ENCODE assay signal across 8 cellular contexts in genomic region chr9:6703898-6704639, GRCh38. TPM values are rescaled to one million over a fixed set of nuclear protein-coding genes. Genes with fewer than 3 reads are reported as not detected.
DNase-seq lines count a peak whose midpoint lies in the region; ATAC-seq and TF ChIP-seq lines count a peak whose summit lies in the region.

No MANE protein-coding gene starts in this region.

- H3K27ac Mint-ChIP-seq in activated T-helper 2 cell treated with anti-CD3 and anti-CD28 coated beads, Interferon-gamma antibody, Interleukin-2, Interleukin-4, amounts not matched to agents 10 μg/mL and 5 μg/mL and 100 μg/mL, durations not matched to agents 14 hours and 24 hours and 36 hours = peak overlapping the region; percentile 91

- TF ChIP-seq EP300 in suprapubic skin (IDR thresholded peaks at IDR 0.05) = no peak

- TF ChIP-seq POLR2A in Peyer's patch (IDR thresholded peaks at IDR 0.05) (peak; percentile 34 to 72), suprapubic skin (IDR thresholded peaks at IDR 0.05) (no peak)

- H3K4me1 ChIP-seq in Peyer's patch (no peaks in the 10 kb centered on the region), foreskin keratinocyte (no peaks in the 10 kb centered on the region), neuronal stem cell (ENCODE audit: control insufficient read depth in 2 of 2, insufficient read depth in 1 of 2, low read depth in 1 of 2, low read length in 2 of 2) (no peaks in the 10 kb centered on the region), suprapubic skin (no peaks in the 10 kb centered on the region)

- ATAC-seq in GM21390 (IDR thresholded peaks at IDR 0.05; ENCODE audit: unreplicated experiment) (peak; percentile 84), foreskin keratinocyte (peak; percentile 87)

- H2AFZ ChIP-seq in neuronal stem cell (ENCODE audit: low read length) = peak overlapping the region; percentile 98

- peak overlapping the region; percentile 91 for H3K9ac ChIP-seq in neuronal stem cell (ENCODE audit: low read depth, low read length, poor library complexity)

- H3K4ac ChIP-seq in neuronal stem cell (ENCODE audit: low read length) = no peak overlapping the region

- peaks cover 5% of the 10 kb centered on the region for H3K9me3 Mint-ChIP-seq in activated T-helper 2 cell treated with anti-CD3 and anti-CD28 coated beads, Interferon-gamma antibody, Interleukin-2, Interleukin-4, amounts not matched to agents 10 μg/mL and 5 μg/mL and 100 μg/mL, durations not matched to agents 14 hours and 24 hours and 36 hours

- H3K27me3 ChIP-seq in Peyer's patch (no peaks in the 10 kb centered on the region), foreskin keratinocyte (no peaks in the 10 kb centered on the region), neuronal stem cell (ENCODE audit: control insufficient read depth in 3 of 3, insufficient read depth in 3 of 3, low read depth in 1 of 3, low read length in 3 of 3) (no peaks in the 10 kb centered on the region), suprapubic skin (no peaks in the 10 kb centered on the region)

- H4K91ac ChIP-seq in neuronal stem cell (ENCODE audit: low read depth, low read length, poor library complexity) = no peak overlapping the region

- H3K36me3 Mint-ChIP-seq in activated T-helper 2 cell treated with anti-CD3 and anti-CD28 coated beads, Interferon-gamma antibody, Interleukin-2, Interleukin-4, amounts not matched to agents 10 μg/mL and 5 μg/mL and 100 μg/mL, durations not matched to agents 14 hours and 24 hours and 36 hours (ENCODE audit: low read depth) = peaks cover 2% of the 10 kb centered on the region

- WGBS in neuronal stem cell (ENCODE audit: extremely low coverage in 2 of 2, insufficient read length in 2 of 2, insufficient replicate concordance in 1 of 2), 2 donors = no CpG with 5 or more reads among the region's 57 CpGs
- WGBS in suprapubic skin = 0% methylated on average over 19 of the region's 57 CpGs

- H3K4me3 ChIP-seq in Peyer's patch (peak overlapping the region; percentile 60 to 75 (median 67)), neuronal stem cell (ENCODE audit: low read length in 2 of 2) (peak overlapping the region; percentile 72 to 88), suprapubic skin (peak overlapping the region; percentile 58)

- H2BK15ac ChIP-seq in neuronal stem cell (ENCODE audit: low read length) = no peak overlapping the region

- peak overlapping the region; percentile 91 for H3K4me3 Mint-ChIP-seq in activated T-helper 2 cell treated with anti-CD3 and anti-CD28 coated beads, Interferon-gamma antibody, Interleukin-2, Interleukin-4, amounts not matched to agents 10 μg/mL and 5 μg/mL and 100 μg/mL, durations not matched to agents 14 hours and 24 hours and 36 hours (ENCODE audit: low read depth)

- H3K14ac ChIP-seq in neuronal stem cell (ENCODE audit: low read length) = no peak overlapping the region

- TF ChIP-seq CTCF in Peyer's patch (IDR thresholded peaks at IDR 0.05) = peak in 1 of 6 experiments; percentile 5
- TF ChIP-seq CTCF in foreskin keratinocyte (conservative IDR thresholded peaks at IDR 0.05) = no peak
- TF ChIP-seq CTCF in suprapubic skin (IDR thresholded peaks at IDR 0.05) = no peak

- DNase-seq in COLO668 (lab: John Stamatoyannopoulos, UW; ENCODE audit: unreplicated experiment) (peak; percentile 77), HuH-7.5 (ENCODE audit: low spot score) (peak; percentile 68), Peyer's patch (peak; percentile 80 to 96 (median 90)), foreskin keratinocyte (peak; percentile 47 to 51), neuronal stem cell (ENCODE audit: low spot score) (peak; percentile 81), suprapubic skin (ENCODE audit: low spot score in 2 of 2) (peak; percentile 82 to 88)
- DNase-seq in activated T-helper 2 cell treated with anti-CD3 and anti-CD28 coated beads, Interferon-gamma antibody, Interleukin-2, Interleukin-4, amounts not matched to agents 10 μg/mL and 5 μg/mL and 100 μg/mL, durations not matched to agents 14 hours and 24 hours and 36 hours (ENCODE audit: low spot score) = peak; percentile 82

- peak overlapping the region; percentile 94 for H3K23ac ChIP-seq in neuronal stem cell (ENCODE audit: low read depth, low read length, poor library complexity)

- no peaks in the 10 kb centered on the region for H3K79me1 ChIP-seq in neuronal stem cell (ENCODE audit: low read depth, low read length)

- no peak overlapping the region for H2AK5ac ChIP-seq in neuronal stem cell (ENCODE audit: low read depth, low read length)

- no peaks in the 10 kb centered on the region for H3K9me3 ChIP-seq in Peyer's patch
- H3K9me3 ChIP-seq in neuronal stem cell (replicated peaks in 1 of 2; ENCODE audit: control insufficient read depth in 2 of 2, insufficient read depth in 1 of 2, low read depth in 1 of 2, low read length in 2 of 2) = peaks cover 0 to 2% of the 10 kb centered on the region in 2 donors
- H3K9me3 ChIP-seq in suprapubic skin = no peaks in the 10 kb centered on the region

- H3K27me3 Mint-ChIP-seq in activated T-helper 2 cell treated with anti-CD3 and anti-CD28 coated beads, Interferon-gamma antibody, Interleukin-2, Interleukin-4, amounts not matched to agents 10 μg/mL and 5 μg/mL and 100 μg/mL, durations not matched to agents 14 hours and 24 hours and 36 hours (ENCODE audit: low read depth) = peaks cover 2% of the 10 kb centered on the region

- peak overlapping the region; percentile 98 for H3K18ac ChIP-seq in neuronal stem cell (ENCODE audit: low read length)

- H3K36me3 ChIP-seq in Peyer's patch = no peaks in the 10 kb centered on the region
- no peaks in the 10 kb centered on the region for H3K36me3 ChIP-seq in neuronal stem cell (replicated peaks in 1 of 2; ENCODE audit: control insufficient read depth in 2 of 2, insufficient read depth in 2 of 2, low read length in 2 of 2)
- no peaks in the 10 kb centered on the region for H3K36me3 ChIP-seq in suprapubic skin

- H3K4me2 ChIP-seq in neuronal stem cell (ENCODE audit: insufficient read depth, low read length, poor library complexity, severe bottlenecking) = peak overlapping the region; percentile 95

- no peak overlapping the region for H4K8ac ChIP-seq in neuronal stem cell (ENCODE audit: low read depth, low read length)

- H3K27ac ChIP-seq in Peyer's patch (peak overlapping the region; percentile 79 to 92 (median 84)), foreskin keratinocyte (peak overlapping the region; percentile 75), neuronal stem cell (replicated peaks; ENCODE audit: low read length) (peak overlapping the region; percentile 31), suprapubic skin (peak overlapping the region; percentile 18)

- H2BK120ac ChIP-seq in neuronal stem cell (ENCODE audit: low read depth, low read length) = no peak overlapping the region

- no peak overlapping the region for H2BK12ac ChIP-seq in neuronal stem cell (ENCODE audit: low read length)

- H3K4me1 Mint-ChIP-seq in activated T-helper 2 cell treated with anti-CD3 and anti-CD28 coated beads, Interferon-gamma antibody, Interleukin-2, Interleukin-4, amounts not matched to agents 10 μg/mL and 5 μg/mL and 100 μg/mL, durations not matched to agents 14 hours and 24 hours and 36 hours (ENCODE audit: low read depth) = peaks cover 20% of the 10 kb centered on the region

- intact Hi-C loops in activated T-helper 2 cell treated with anti-CD3 and anti-CD28 coated beads, Interferon-gamma antibody, Interleukin-2, Interleukin-4, amounts not matched to agents 10 μg/mL and 5 μg/mL and 100 μg/mL, durations not matched to agents 14 hours and 24 hours and 36 hours (cut with micrococcal nuclease) = loop anchor here (1.0 to 2.0 kb wide), 4 partner anchors 12 to 291 kb away; partner anchors contain the start of genes KDM4C and UHRF2

- H2BK5ac ChIP-seq in neuronal stem cell (ENCODE audit: low read length) = no peak overlapping the region

RNA-seq across cellular contexts. Expression of gene KDM4C, which starts 53.7 kb away (rescaled TPM):
- total RNA-seq in Peyer's patch (100 to 1,000 TPM in 3 of 4 donors, 10 to 100 TPM in 1; 90.7 to 125 (median 107) TPM), foreskin keratinocyte (12.1 and 12.2 TPM in 2 replicates), suprapubic skin (100 to 1,000 TPM in 1 of 4 donors, 10 to 100 TPM in 3; 39.0 to 113 (median 43.9) TPM)
- total RNA-seq in activated T-helper 2 cell treated with anti-CD3 and anti-CD28 coated beads, Interferon-gamma antibody, Interleukin-2, Interleukin-4, amounts not matched to agents 10 μg/mL and 5 μg/mL and 100 μg/mL, durations not matched to agents 14 hours and 24 hours and 36 hours = 36.0 and 38.4 TPM in 2 replicates
- polyA plus RNA-seq in foreskin keratinocyte = 3.0 and 3.2 TPM in 2 replicates
- polyA plus RNA-seq in neuronal stem cell (2013, experiment 1 of 2) = 3.1 TPM
- polyA plus RNA-seq in neuronal stem cell (2013, experiment 2 of 2) = 3.4 TPM

RNA-seq across cellular contexts. Expression of gene GLDC, which starts 58.5 kb away (rescaled TPM):
- total RNA-seq in Peyer's patch (1 to 10 TPM in 1 of 4 donors, under 1 TPM in 1, not detected in 2; 0.27 to 2.5 TPM), foreskin keratinocyte (0.99 and 1.3 TPM in 2 replicates), suprapubic skin (1 to 10 TPM; 2.4 to 7.4 (median 4.8) TPM)
- 1.0 and 1.4 TPM in 2 replicates for total RNA-seq in activated T-helper 2 cell treated with anti-CD3 and anti-CD28 coated beads, Interferon-gamma antibody, Interleukin-2, Interleukin-4, amounts not matched to agents 10 μg/mL and 5 μg/mL and 100 μg/mL, durations not matched to agents 14 hours and 24 hours and 36 hours
- 0.90 and 0.95 TPM in 2 replicates for polyA plus RNA-seq in foreskin keratinocyte
- 46.6 TPM for polyA plus RNA-seq in neuronal stem cell (2013, experiment 1 of 2)
- 46.6 TPM for polyA plus RNA-seq in neuronal stem cell (2013, experiment 2 of 2)

Comparison
In these comparisons a context has a peak if more than half of its experiments do, and no peak if none do; other contexts are left out.
1. Peak in every context shown above with its lines: DNase-seq, ATAC-seq, H3K4me3 ChIP-seq and H3K27ac ChIP-seq.
2. H3K27ac ChIP-seq: peak in every context shown above with its lines; median percentile 84 in Peyer's patch; 75 in foreskin keratinocyte; 31 in neuronal stem cell; 18 in suprapubic skin.
3. POLR2A ChIP-seq: peak in Peyer's patch (2 of 2); none in suprapubic skin (0 of 2).